Comparison of ENCODE assay signal across 14 cellular contexts in genomic region chrX:124033821-124034220, GRCh38.
A peak's percentile ranks its signal among the peaks of the same experiment; 100 is the strongest.
DNase-seq lines count a peak whose midpoint lies in the region; ATAC-seq and TF ChIP-seq lines count a peak whose summit lies in the region.
"Had no signal": no experiment of that assay in that cellular context is flagged by ENCODE, and none has a peak within 500 bp of the region (broad histone marks: within the 10 kb centered on the region; RNA-seq: fewer than 3 reads in every experiment).

No MANE protein-coding gene starts in this region.

- H3K9me3 ChIP-seq in HEK293 (ENCODE audit: control insufficient read depth, insufficient read depth, low read depth, low read length) (no peaks in the 10 kb centered on the region), MG63 (no peaks in the 10 kb centered on the region)
- H3K9me3 ChIP-seq: BLaER1 had no signal

- no peaks in the 10 kb centered on the region for H3K4me1 ChIP-seq in HEK293 (ENCODE audit: control insufficient read depth, insufficient read depth, low read length)
- H3K4me1 ChIP-seq: BLaER1, neural progenitor cell had no signal

- POLR2A ChIA-PET in HEK293 (lab: Yijun Ruan, JAX) = no interaction called here

- peak; percentile 53; the same call in 2 of the 3 replicates for ATAC-seq in SK-N-SH treated with all-trans-retinoic acid at 6 μM for 48 hours

- H3K27me3 ChIP-seq in MG63 = no peaks in the 10 kb centered on the region
- H3K27me3 ChIP-seq: neural progenitor cell had no signal

- no peak overlapping the region for H3K4me3 ChIP-seq in AG10803 (ENCODE audit: low read length)
- no peak overlapping the region for H3K4me3 ChIP-seq in HEK293 (ENCODE audit: low read depth, low read length)
- H3K4me3 ChIP-seq in epithelial cell of esophagus (ENCODE audit: low read length) = no peak overlapping the region
- H3K4me3 ChIP-seq in MG63 = no peak overlapping the region
- H3K4me3 ChIP-seq: BLaER1, lung, neural progenitor cell, smooth muscle cell had no signal

- H3K36me3 ChIP-seq in HEK293 (ENCODE audit: control insufficient read depth in 2 of 2, insufficient read depth in 1 of 2, low read length in 2 of 2) = peaks cover 7 to 31% of the 10 kb centered on the region in 2 experiments
- H3K36me3 ChIP-seq in MG63 = peaks cover 7% of the 10 kb centered on the region; the same call in 1 of the 2 replicates

- CTCF ChIA-PET in HEK293 (lab: Yijun Ruan, JAX) = interaction anchor here (1.1 kb wide), 2 partner anchors 14 to 64 kb away, joined by 3 read pairs; no protein-coding TSS in a partner anchor

- no peak for TF ChIP-seq CTCF in AG10803 (conservative IDR thresholded peaks at IDR 0.05; ENCODE audit: low read length)
- TF ChIP-seq CTCF in HEK293 (tag by site-specific recombination; IDR thresholded peaks at IDR 0.05) = no peak
- TF ChIP-seq CTCF in epithelial cell of esophagus (IDR thresholded peaks at IDR 0.05; ENCODE audit: insufficient read depth, low read depth, low read length, missing control alignments) = no peak
- TF ChIP-seq CTCF in GM10266 (IDR thresholded peaks at IDR 0.05; ENCODE audit: control insufficient read depth, insufficient read depth, low read depth, missing control alignments) = no peak

- peak; percentile 17 for DNase-seq in AG10803 (ENCODE audit: low read depth)
- DNase-seq in epithelial cell of esophagus (ENCODE audit: low read depth) = peak; percentile 8
- DNase-seq in Kasumi-1 (lab: John Stamatoyannopoulos, UW) = no peak
- no peak for DNase-seq in GM10266 (ENCODE audit: extremely low spot score)
- DNase-seq in NCI-H2029 treated with DMSO at 0.1 percent for 48 hours (lab: John Stamatoyannopoulos, UW) = no peak
- DNase-seq in MG63 = no peak
- DNase-seq: NCI-H1694 treated with DMSO at 0.1 percent for 48 hours, NCI-H748 treated with DMSO at 0.1 percent for 48 hours had no signal

- H3K27ac ChIP-seq in HEK293 (ENCODE audit: extremely low read depth, low read depth, low read length) = no peak overlapping the region
- H3K27ac ChIP-seq: BLaER1, neural progenitor cell had no signal

TF ChIP-seq in HEK293, 187 proteins besides CTCF, POLR2A, EP300 and RAD21:
- peak; percentile 56 for TF ChIP-seq ZNF510 (tag by site-specific recombination; IDR thresholded peaks at IDR 0.05; ENCODE audit: insufficient replicate concordance)
- no peak for TF ChIP-seq ZNF48 (tag by site-specific recombination; IDR thresholded peaks at IDR 0.05)
- no peak for TF ChIP-seq ZNF174 (tag by site-specific recombination; IDR thresholded peaks at IDR 0.05)
- TF ChIP-seq PRDM10 (tag by site-specific recombination; IDR thresholded peaks at IDR 0.05) = peak; percentile 64; the same call in 1 of the 2 replicates

TF ChIP-seq in SK-N-SH treated with all-trans-retinoic acid at 6 μM for 48 hours, 23 proteins besides CTCF, POLR2A, EP300 and RAD21:
- TF ChIP-seq CREB5 (CRISPR knock-in tag; IDR thresholded peaks at IDR 0.05; ENCODE audit: low read depth) = no peak
- no peak for TF ChIP-seq ZNF70 (CRISPR knock-in tag; IDR thresholded peaks at IDR 0.05)
- no peak for TF ChIP-seq PPARA (CRISPR knock-in tag; IDR thresholded peaks at IDR 0.05; ENCODE audit: borderline replicate concordance)
- TF ChIP-seq SNAI2 (CRISPR knock-in tag; IDR thresholded peaks at IDR 0.05) = no peak
- no peak for TF ChIP-seq GLIS3 (CRISPR knock-in tag; IDR thresholded peaks at IDR 0.05)
- no peak for TF ChIP-seq ZNF8 (CRISPR knock-in tag; IDR thresholded peaks at IDR 0.05)
- no peak for TF ChIP-seq ZC3H10 (CRISPR knock-in tag; IDR thresholded peaks at IDR 0.05)
- no peak for TF ChIP-seq BACH2 (CRISPR knock-in tag; IDR thresholded peaks at IDR 0.05; ENCODE audit: borderline replicate concordance)
- TF ChIP-seq ISL1 (CRISPR knock-in tag; IDR thresholded peaks at IDR 0.05) = no peak

Comparison
In these comparisons a context has a peak if more than half of its experiments do, and no peak if none do; other contexts are left out.
1. DNase-seq: peak in AG10803 (single experiment) and epithelial cell of esophagus (single experiment); none in Kasumi-1 (0 of 2), GM10266 (single experiment), NCI-H2029 treated with DMSO at 0.1 percent for 48 hours (single experiment) and MG63 (single experiment).